In genomic region chr1:56375184-56375837, GRCh38 we compare ENCODE assay signal across 13 cellular contexts.
DNase-seq lines count a peak whose midpoint lies in the region; ATAC-seq and TF ChIP-seq lines count a peak whose summit lies in the region.
"Had no signal": no experiment of that assay in that cellular context is flagged by ENCODE, and none has a peak within 500 bp of the region (broad histone marks: within the 10 kb centered on the region; RNA-seq: fewer than 3 reads in every experiment).

No MANE protein-coding gene starts in this region.

- TF ChIP-seq CTCF in ascending aorta (IDR thresholded peaks at IDR 0.05) (no peak), stomach (IDR thresholded peaks at IDR 0.05) (no peak)

- no peak overlapping the region for H3K4me2 ChIP-seq in mesenchymal stem cell (ENCODE audit: low read length, poor library complexity, severe bottlenecking)

- H3K79me1 ChIP-seq in mesenchymal stem cell (replicated peaks; ENCODE audit: low read length, poor library complexity, severe bottlenecking) = no peaks in the 10 kb centered on the region

- ATAC-seq in HG02938 (IDR thresholded peaks at IDR 0.05; ENCODE audit: unreplicated experiment) = no peak
- ATAC-seq: HepG2 had no signal

- H2BK12ac ChIP-seq in mesenchymal stem cell (ENCODE audit: low read length in 2 of 2) = no peak overlapping the region

- no peak overlapping the region for H2BK120ac ChIP-seq in mesenchymal stem cell (ENCODE audit: low read depth, low read length)

- H2AK5ac ChIP-seq in mesenchymal stem cell (ENCODE audit: low read length, severe bottlenecking) = no peak overlapping the region

- H2AFZ ChIP-seq in mesenchymal stem cell (ENCODE audit: low read depth, low read length) = no peak overlapping the region

- H3K14ac ChIP-seq in mesenchymal stem cell (ENCODE audit: low read length in 2 of 2) = no peak overlapping the region

- no peaks in the 10 kb centered on the region for H3K27me3 ChIP-seq in ascending aorta
- peaks cover 0 to 13% of the 10 kb centered on the region in 2 experiments for H3K27me3 ChIP-seq in mesenchymal stem cell (ENCODE audit: control insufficient read depth in 1 of 2, insufficient read depth in 1 of 2, low read length in 2 of 2)
- H3K27me3 ChIP-seq in stomach = no peaks in the 10 kb centered on the region

- TF ChIP-seq EP300 in stomach (IDR thresholded peaks at IDR 0.05) = no peak

- H3K27ac ChIP-seq in ascending aorta (peak overlapping the region; percentile 64 to 71), mesenchymal stem cell (ENCODE audit: low read length, poor library complexity, severe bottlenecking) (no peak overlapping the region), stomach (peak overlapping the region in 1 of 5 donors; percentile 66)

- H2BK15ac ChIP-seq in mesenchymal stem cell (ENCODE audit: low read depth, poor library complexity, severe bottlenecking) = no peak overlapping the region

- H3K36me3 ChIP-seq in ascending aorta (no peaks in the 10 kb centered on the region), mesenchymal stem cell (ENCODE audit: control insufficient read depth in 1 of 2, insufficient read depth in 2 of 2, low read depth in 1 of 2, low read length in 2 of 2) (no peaks in the 10 kb centered on the region), stomach (no peaks in the 10 kb centered on the region)

- H4K8ac ChIP-seq in mesenchymal stem cell (ENCODE audit: low read length) = no peak overlapping the region

- no peaks in the 10 kb centered on the region for H3K9me3 Mint-ChIP-seq in T-helper 2 cell treated with Interferon-gamma antibody and Interleukin-4, amounts not matched to agents 5 μg/mL and 100 μg/mL, for 36 hours
- H3K9me3 Mint-ChIP-seq: immature natural killer cell had no signal

- H3K4me3 ChIP-seq in ascending aorta (no peak overlapping the region), mesenchymal stem cell (ENCODE audit: insufficient read depth in 1 of 2, low read depth in 1 of 2, low read length in 2 of 2) (peak overlapping the region in 1 of 2 experiments; percentile 16), stomach (no peak overlapping the region)

- intact Hi-C loops in ascending aorta (cut with DNase I) = loop anchor here (5.0 kb wide), 1 partner anchor 207 kb away; no protein-coding TSS in a partner anchor
- intact Hi-C loops in stomach (cut with DNase I; ENCODE audit: low total_unique reads) = no loop called here

- H3K9me3 ChIP-seq in ascending aorta = no peaks in the 10 kb centered on the region
- H3K9me3 ChIP-seq in mesenchymal stem cell (ENCODE audit: control insufficient read depth, low read length) = no peaks in the 10 kb centered on the region
- H3K9me3 ChIP-seq in stomach = no peaks in the 10 kb centered on the region

- H3K4me3 Mint-ChIP-seq in T-helper 2 cell treated with Interferon-gamma antibody and Interleukin-4, amounts not matched to agents 5 μg/mL and 100 μg/mL, for 36 hours = no peak overlapping the region
- H3K4me3 Mint-ChIP-seq: B cell, immature natural killer cell had no signal

- no peaks in the 10 kb centered on the region for H3K27me3 Mint-ChIP-seq in T-helper 2 cell treated with Interferon-gamma antibody and Interleukin-4, amounts not matched to agents 5 μg/mL and 100 μg/mL, for 36 hours (ENCODE audit: low read depth)

- H2BK5ac ChIP-seq in mesenchymal stem cell (ENCODE audit: low read depth, low read length, poor library complexity, severe bottlenecking) = no peak overlapping the region

- H3K36me3 Mint-ChIP-seq in T-helper 2 cell treated with Interferon-gamma antibody and Interleukin-4, amounts not matched to agents 5 μg/mL and 100 μg/mL, for 36 hours (ENCODE audit: low read depth) = no peaks in the 10 kb centered on the region
- H3K36me3 Mint-ChIP-seq: immature natural killer cell had no signal

- no peak for TF ChIP-seq POLR2A in stomach (IDR thresholded peaks at IDR 0.05)

- H3K27ac Mint-ChIP-seq in T-helper 2 cell treated with Interferon-gamma antibody and Interleukin-4, amounts not matched to agents 5 μg/mL and 100 μg/mL, for 36 hours = no peak overlapping the region
- H3K27ac Mint-ChIP-seq: B cell, immature natural killer cell had no signal

- H3K23ac ChIP-seq in mesenchymal stem cell (ENCODE audit: low read length in 2 of 2) = no peak overlapping the region

- peak overlapping the region; percentile 39 for H3K9ac ChIP-seq in mesenchymal stem cell (ENCODE audit: low read length)

- no peak overlapping the region for H4K91ac ChIP-seq in mesenchymal stem cell (ENCODE audit: low read length)

- no peak overlapping the region for H3K18ac ChIP-seq in mesenchymal stem cell (ENCODE audit: low read depth in 1 of 2, low read length in 2 of 2)

- peaks cover 7 to 30% of the 10 kb centered on the region in 2 donors for H3K4me1 ChIP-seq in ascending aorta
- peaks cover 4% of the 10 kb centered on the region for H3K4me1 ChIP-seq in mesenchymal stem cell (ENCODE audit: control insufficient read depth, insufficient read depth, low read depth, low read length)
- peaks cover 18 to 55% (median 29%) of the 10 kb centered on the region in 4 donors for H3K4me1 ChIP-seq in stomach

- no peaks in the 10 kb centered on the region for H3K4me1 Mint-ChIP-seq in T-helper 2 cell treated with Interferon-gamma antibody and Interleukin-4, amounts not matched to agents 5 μg/mL and 100 μg/mL, for 36 hours (ENCODE audit: low read depth)
- H3K4me1 Mint-ChIP-seq: B cell, immature natural killer cell had no signal

- H3K4ac ChIP-seq in mesenchymal stem cell (ENCODE audit: low read depth in 1 of 2, low read length in 2 of 2) = no peak overlapping the region

- DNase-seq in AG08396 (ENCODE audit: low spot score) (peak; percentile 13), M059J (ENCODE audit: low read depth) (peak; percentile 75), ascending aorta (ENCODE audit: low spot score in 2 of 2) (no peak), mesenchymal stem cell (no peak), stomach (no peak)
- no peak for DNase-seq in T-helper 2 cell treated with Interferon-gamma antibody and Interleukin-4, amounts not matched to agents 5 μg/mL and 100 μg/mL, for 36 hours (ENCODE audit: low spot score)
- DNase-seq in stimulated activated CD4-positive, alpha-beta T cell treated with anti-CD3 and anti-CD28 coated beads, Interleukin-15, amount 100 ng/mL, for 24 hours = no peak
- DNase-seq: activated T-cell treated with anti-CD3 and anti-CD28 coated beads for 4 hours, anterior cingulate cortex, immature natural killer cell had no signal

- WGBS in mesenchymal stem cell = 56% methylated on average over 3 of the region's 5 CpGs
- 28 to 48% (median 35%) methylated on average over 5 of the region's 5 CpGs for WGBS in stomach, 5 donors

Comparison
In these comparisons a context has a peak if more than half of its experiments do, and no peak if none do; other contexts are left out.
1. DNase-seq: peak in AG08396 (single experiment) and M059J (single experiment); none in ascending aorta (0 of 2), mesenchymal stem cell (single experiment), stomach (single experiment), T-helper 2 cell treated with Interferon-gamma antibody and Interleukin-4, amounts not matched to agents 5 μg/mL and 100 μg/mL, for 36 hours (single experiment) and stimulated activated CD4-positive, alpha-beta T cell treated with anti-CD3 and anti-CD28 coated beads, Interleukin-15, amount 100 ng/mL, for 24 hours (single experiment).